Comparison of ENCODE assay signal across 22 cellular contexts in genomic region chr2:170504820-170505145, GRCh38.
DNase-seq lines count a peak whose midpoint lies in the region; ATAC-seq and TF ChIP-seq lines count a peak whose summit lies in the region.
"Had no signal": no experiment of that assay in that cellular context is flagged by ENCODE, and none has a peak within 500 bp of the region (broad histone marks: within the 10 kb centered on the region; RNA-seq: fewer than 3 reads in every experiment).

No MANE protein-coding gene starts in this region.

- intact Hi-C loops in left ventricle myocardium inferior (cut with micrococcal nuclease) (no loop called here), left cardiac atrium (cut with DNase I) (no loop called here), vagina (cut with DNase I) (no loop called here), Calu3 (cut with micrococcal nuclease; ENCODE audit: unreplicated experiment) (no loop called here)

- peak overlapping the region; percentile 75 for H3K56ac ChIP-seq in mesendoderm (ENCODE audit: low read length)

- no peak overlapping the region for H3K27ac Mint-ChIP-seq in Calu3 (ENCODE audit: unreplicated experiment)
- H3K27ac Mint-ChIP-seq in activated CD8-positive, alpha-beta T cell treated with anti-CD3 and anti-CD28 coated beads, Interleukin-2, amount 10 ng/mL, durations not matched to agents 7 days and 5 days: no peak overlapping the region
- H3K27ac Mint-ChIP-seq: CD4-positive, alpha-beta T cell; naive B cell; stimulated activated naive CD8-positive, alpha-beta T cell treated with anti-CD3 and anti-CD28 coated beads, Interleukin-15, Interleukin-2, amounts not matched to agents 100 ng/mL and 50 ng/mL, for 24 hours had no signal

- H3K4ac ChIP-seq in mesendoderm (ENCODE audit: low read depth, low read length): peak overlapping the region; percentile 87

- no peaks in the 10 kb centered on the region for H3K36me3 ChIP-seq in left ventricle myocardium inferior
- H3K36me3 ChIP-seq in mesendoderm (ENCODE audit: control insufficient read depth, insufficient read depth, low read length): no peaks in the 10 kb centered on the region
- H3K36me3 ChIP-seq in vagina: no peaks in the 10 kb centered on the region

- no peak for TF ChIP-seq POLR2A in vagina (IDR thresholded peaks at IDR 0.05)

- H3K27ac ChIP-seq in left ventricle myocardium inferior (replicated peaks) (peak overlapping the region; percentile 57), mesendoderm (ENCODE audit: low read depth, low read length) (peak overlapping the region; percentile 68), vagina (peak overlapping the region; percentile 56), coronary artery (no peak overlapping the region)

- H3K79me2 ChIP-seq in mesendoderm (ENCODE audit: control insufficient read depth, insufficient read depth, low read length): no peaks in the 10 kb centered on the region

- BruUV-seq in Calu3 (replicated peaks; lab: Mats Ljungman, UMichigan): no TSS peak

- TF ChIP-seq CTCF in left ventricle myocardium inferior (IDR thresholded peaks at IDR 0.05; ENCODE audit: borderline replicate concordance) (no peak), vagina (IDR thresholded peaks at IDR 0.05) (no peak), Calu3 (IDR thresholded peaks at IDR 0.05; ENCODE audit: unreplicated experiment) (no peak), coronary artery (IDR thresholded peaks at IDR 0.05) (no peak)

- H2BK15ac ChIP-seq in mesendoderm (replicated peaks; ENCODE audit: low read depth): no peak overlapping the region

- H3K18ac ChIP-seq in mesendoderm (ENCODE audit: low read length): peak overlapping the region; percentile 97

- no peaks in the 10 kb centered on the region for H3K27me3 Mint-ChIP-seq in Calu3 (ENCODE audit: unreplicated experiment)
- peaks cover 33% of the 10 kb centered on the region for H3K27me3 Mint-ChIP-seq in activated CD8-positive, alpha-beta T cell treated with anti-CD3 and anti-CD28 coated beads, Interleukin-2, amount 10 ng/mL, durations not matched to agents 7 days and 5 days (ENCODE audit: low read depth)

- H3K27me3 ChIP-seq in left ventricle myocardium inferior (ENCODE audit: low read depth) (peaks cover 9% of the 10 kb centered on the region), mesendoderm (ENCODE audit: insufficient read depth, low read length, poor library complexity) (no peaks in the 10 kb centered on the region), vagina (no peaks in the 10 kb centered on the region)

- no peaks in the 10 kb centered on the region for H3K36me3 Mint-ChIP-seq in Calu3 (ENCODE audit: insufficient read depth, unreplicated experiment)
- H3K36me3 Mint-ChIP-seq in activated CD8-positive, alpha-beta T cell treated with anti-CD3 and anti-CD28 coated beads, Interleukin-2, amount 10 ng/mL, durations not matched to agents 7 days and 5 days (ENCODE audit: low read depth): no peaks in the 10 kb centered on the region
- H3K36me3 Mint-ChIP-seq: naive B cell had no signal

- peak overlapping the region; percentile 92 for H2BK120ac ChIP-seq in mesendoderm (ENCODE audit: low read depth, low read length)

- no peak for ATAC-seq in left cardiac atrium
- no peak for ATAC-seq in activated CD8-positive, alpha-beta T cell treated with anti-CD3 and anti-CD28 coated beads, Interleukin-2, amount 10 ng/mL, durations not matched to agents 7 days and 5 days
- ATAC-seq: activated T-cell treated with anti-CD3 and anti-CD28 coated beads, Interleukin-2, amount 50 U/mL, for 4 hours; SK-N-SH treated with all-trans-retinoic acid at 6 μM for 48 hours had no signal

- H2AK5ac ChIP-seq in mesendoderm (ENCODE audit: low read length): no peak overlapping the region

- H3K4me1 Mint-ChIP-seq in Calu3 (ENCODE audit: low read depth, unreplicated experiment): no peaks in the 10 kb centered on the region
- peaks cover 54% of the 10 kb centered on the region for H3K4me1 Mint-ChIP-seq in activated CD8-positive, alpha-beta T cell treated with anti-CD3 and anti-CD28 coated beads, Interleukin-2, amount 10 ng/mL, durations not matched to agents 7 days and 5 days (ENCODE audit: low read depth)

- peak overlapping the region; percentile 29 for H4K5ac ChIP-seq in mesendoderm (ENCODE audit: low read length)

- H3K9me3 Mint-ChIP-seq in Calu3 (ENCODE audit: low read depth, unreplicated experiment): no peaks in the 10 kb centered on the region
- no peaks in the 10 kb centered on the region for H3K9me3 Mint-ChIP-seq in activated CD8-positive, alpha-beta T cell treated with anti-CD3 and anti-CD28 coated beads, Interleukin-2, amount 10 ng/mL, durations not matched to agents 7 days and 5 days (ENCODE audit: insufficient read depth)
- H3K9me3 Mint-ChIP-seq: activated T-cell treated with anti-CD3 and anti-CD28 coated beads, Interleukin-2, amount 50 U/mL, for 4 hours; CD4-positive, alpha-beta T cell; stimulated activated naive CD8-positive, alpha-beta T cell treated with anti-CD3 and anti-CD28 coated beads, Interleukin-15, Interleukin-2, amounts not matched to agents 100 ng/mL and 50 ng/mL, for 24 hours had no signal

- DNase-seq in left ventricle myocardium inferior (no peak), left cardiac atrium (no peak), dermis blood vessel endothelial cell (peak; percentile 17), mesendoderm (no peak), vagina (ENCODE audit: extremely low spot score in 2 of 2) (no peak), Calu3 (no peak), coronary artery (ENCODE audit: low spot score) (no peak)
- no peak for DNase-seq in activated CD8-positive, alpha-beta T cell treated with anti-CD3 and anti-CD28 coated beads, Interleukin-2, amount 10 ng/mL, durations not matched to agents 7 days and 5 days
- DNase-seq: activated CD4-positive, alpha-beta T cell treated with anti-CD3 and anti-CD28 coated beads for 48 hours; activated gamma-delta T cell treated with Interleukin-2 at 50 U/mL for 16 hours; activated T-cell treated with anti-CD3 and anti-CD28 coated beads, Interleukin-2, amount 50 U/mL, for 4 hours; AML-193; CD4-positive, alpha-beta T cell; cerebellar nuclear complex; head of caudate nucleus; left colon; naive B cell; NCI-H1436 treated with DMSO at 0.1 percent for 48 hours; NCI-H446; OCI-M1 had no signal

- peaks cover 44% of the 10 kb centered on the region for H3K4me1 ChIP-seq in left ventricle myocardium inferior
- peaks cover 19% of the 10 kb centered on the region for H3K4me1 ChIP-seq in mesendoderm (ENCODE audit: control insufficient read depth, low read depth, low read length)
- no peaks in the 10 kb centered on the region for H3K4me1 ChIP-seq in vagina

- CTCF ChIA-PET in Calu3 (lab: Charles Lee): no interaction called here
- CTCF ChIA-PET in activated CD8-positive, alpha-beta T cell treated with anti-CD3 and anti-CD28 coated beads, Interleukin-2, amount 10 ng/mL, durations not matched to agents 7 days and 5 days (lab: Charles Lee): no interaction called here

- peak overlapping the region; percentile 28 for H3K9ac ChIP-seq in mesendoderm (ENCODE audit: low read length)

- H3K23ac ChIP-seq in mesendoderm (ENCODE audit: low read length): no peak overlapping the region

- no peak overlapping the region for H4K8ac ChIP-seq in mesendoderm (ENCODE audit: low read depth, low read length)

- H3K79me1 ChIP-seq in mesendoderm (ENCODE audit: low read length): no peaks in the 10 kb centered on the region

- WGBS in mesendoderm (ENCODE audit: extremely low coverage, insufficient coverage, low lambda C conversion rate): no CpG with 5 or more reads among the region's 3 CpGs

- H2BK5ac ChIP-seq in mesendoderm (ENCODE audit: low read length): peak overlapping the region; percentile 81

- POLR2A ChIA-PET in activated CD8-positive, alpha-beta T cell treated with anti-CD3 and anti-CD28 coated beads, Interleukin-2, amount 10 ng/mL, durations not matched to agents 7 days and 5 days (lab: Charles Lee): no interaction called here

- H3K4me3 Mint-ChIP-seq in Calu3 (ENCODE audit: low read depth, unreplicated experiment): no peak overlapping the region
- no peak overlapping the region for H3K4me3 Mint-ChIP-seq in activated CD8-positive, alpha-beta T cell treated with anti-CD3 and anti-CD28 coated beads, Interleukin-2, amount 10 ng/mL, durations not matched to agents 7 days and 5 days
- H3K4me3 Mint-ChIP-seq: activated T-cell treated with anti-CD3 and anti-CD28 coated beads, Interleukin-2, amount 50 U/mL, for 4 hours; CD4-positive, alpha-beta T cell; naive B cell; stimulated activated naive CD8-positive, alpha-beta T cell treated with anti-CD3 and anti-CD28 coated beads, Interleukin-15, Interleukin-2, amounts not matched to agents 100 ng/mL and 50 ng/mL, for 24 hours had no signal

- H3K4me3 ChIP-seq in left ventricle myocardium inferior (no peak overlapping the region), mesendoderm (ENCODE audit: low read length) (no peak overlapping the region), vagina (no peak overlapping the region), coronary artery (no peak overlapping the region)

- H3K9me3 ChIP-seq in left ventricle myocardium inferior (replicated peaks) (no peaks in the 10 kb centered on the region), vagina (no peaks in the 10 kb centered on the region)

- H3K4me2 ChIP-seq in mesendoderm (ENCODE audit: low read length): no peak overlapping the region

Comparison
In these comparisons a context has a peak if more than half of its experiments do, and no peak if none do; other contexts are left out.
1. H3K27ac ChIP-seq: peak in left ventricle myocardium inferior (single experiment), mesendoderm (single experiment) and vagina (single experiment); none in coronary artery (0 of 2).